19 cellular contexts compared by ENCODE assay signal in genomic region chr18:57054891-57055290, GRCh38.
"Had no signal": no experiment of that assay in that cellular context is flagged by ENCODE, and none has a peak within 500 bp of the region (broad histone marks: within the 10 kb centered on the region; RNA-seq: fewer than 3 reads in every experiment).

No MANE protein-coding gene starts in this region.

- H3K27me3 ChIP-seq: ascending aorta, body of pancreas had no signal

- H3K4me1 Mint-ChIP-seq: activated naive CD4-positive, alpha-beta T cell treated with anti-CD3 and anti-CD28 coated beads, Interleukin-2, amount 50 U/mL, for 24 hours; central memory CD8-positive, alpha-beta T cell had no signal

- DNase-seq: activated CD4-positive, alpha-beta T cell treated with anti-CD3 and anti-CD28 coated beads for 4 hours; activated CD8-positive, alpha-beta memory T cell treated with anti-CD3 and anti-CD28 coated beads, Interleukin-2, amount 50 U/mL, for 4 hours; activated CD8-positive, alpha-beta T cell treated with anti-CD3 and anti-CD28 coated beads for 36 hours; activated T-cell treated with anti-CD3 and anti-CD28 coated beads, Interleukin-2, amount 50 U/mL, for 72 hours; body of pancreas; MM.1S; NCI-H1105; NCI-H1436; NCI-H187; NCI-H2081; NCI-H510A treated with DMSO at 0.1 percent for 48 hours; NCI-H69; PC-9; SHP77 treated with DMSO at 0.1 percent for 48 hours had no signal

- ATAC-seq: activated CD4-positive, CD25-positive, alpha-beta regulatory T cell treated with anti-CD3 and anti-CD28 coated beads, Interleukin-2, amount 50 U/mL, for 24 hours; activated CD8-positive, alpha-beta T cell treated with anti-CD3 and anti-CD28 coated beads for 36 hours; activated T-cell treated with anti-CD3 and anti-CD28 coated beads, Interleukin-2, amount 50 U/mL, for 72 hours; body of pancreas had no signal

- H3K36me3 Mint-ChIP-seq: activated naive CD4-positive, alpha-beta T cell treated with anti-CD3 and anti-CD28 coated beads, Interleukin-2, amount 50 U/mL, for 24 hours had no signal

- H3K9me3 Mint-ChIP-seq: activated CD8-positive, alpha-beta T cell treated with anti-CD3 and anti-CD28 coated beads for 36 hours; activated naive CD4-positive, alpha-beta T cell treated with anti-CD3 and anti-CD28 coated beads, Interleukin-2, amount 50 U/mL, for 24 hours; central memory CD8-positive, alpha-beta T cell had no signal

- H3K4me1 ChIP-seq: ascending aorta, body of pancreas had no signal

- H3K27ac ChIP-seq: ascending aorta, body of pancreas, PC-9 had no signal

- H3K4me3 Mint-ChIP-seq: activated CD8-positive, alpha-beta T cell treated with anti-CD3 and anti-CD28 coated beads for 36 hours; activated naive CD4-positive, alpha-beta T cell treated with anti-CD3 and anti-CD28 coated beads, Interleukin-2, amount 50 U/mL, for 24 hours; activated T-cell treated with anti-CD3 and anti-CD28 coated beads, Interleukin-2, amount 50 U/mL, for 72 hours; central memory CD8-positive, alpha-beta T cell; T-helper 1 cell treated with Interleukin-12 subunit alpha and Interleukin-12 subunit beta and Interleukin-4 antibody, amounts not matched to agents 30 μg/mL and 1 μg/mL, for 36 hours had no signal

- H3K27ac Mint-ChIP-seq: activated CD8-positive, alpha-beta T cell treated with anti-CD3 and anti-CD28 coated beads for 36 hours; activated naive CD4-positive, alpha-beta T cell treated with anti-CD3 and anti-CD28 coated beads, Interleukin-2, amount 50 U/mL, for 24 hours; activated T-cell treated with anti-CD3 and anti-CD28 coated beads, Interleukin-2, amount 50 U/mL, for 72 hours; T-helper 1 cell treated with Interleukin-12 subunit alpha and Interleukin-12 subunit beta and Interleukin-4 antibody, amounts not matched to agents 30 μg/mL and 1 μg/mL, for 36 hours had no signal
